Comparison of ENCODE assay signal across 10 cellular contexts in genomic region chrX:129658429-129658828, GRCh38. TPM values are rescaled to one million over a fixed set of nuclear protein-coding genes. Genes with fewer than 3 reads are reported as not detected.
"Had no signal": no experiment of that assay in that cellular context is flagged by ENCODE, and none has a peak within 500 bp of the region (broad histone marks: within the 10 kb centered on the region; RNA-seq: fewer than 3 reads in every experiment).

No MANE protein-coding gene starts in this region.

- DNase-seq: GOT3, H7, IMR-90, KG1 had no signal

- ATAC-seq: HCT116, HepG2, K562 had no signal

- H3K4me3 ChIP-seq: GM23248, HAP-1, K562 had no signal

- H3K27ac ChIP-seq: GM23248, HL-60 had no signal

RNA-seq across cellular contexts. Expression of gene APLN, which starts 3.7 kb away (rescaled TPM):
- total RNA-seq: K562 had no signal
